8 cellular contexts compared by ENCODE assay signal in the genomic region with DNA sequence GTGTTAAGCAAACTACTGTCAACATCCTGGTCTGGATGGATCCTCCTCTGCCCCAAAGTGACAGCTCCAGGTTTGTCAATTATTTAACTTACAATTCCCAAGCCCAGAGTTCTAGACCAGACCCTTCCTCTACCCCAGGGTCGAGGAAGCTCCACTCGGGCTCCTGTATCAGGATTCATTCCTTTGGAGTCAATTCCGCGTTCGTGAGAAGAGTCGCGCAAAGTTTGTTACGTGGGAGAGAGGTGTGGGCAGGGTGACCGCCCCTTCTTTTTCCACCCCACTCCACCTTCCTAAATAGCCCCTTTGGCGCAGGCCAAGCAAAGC. TPM values are rescaled to one million over a fixed set of nuclear protein-coding genes. Genes with fewer than 3 reads are reported as not detected.
A peak's percentile ranks its signal among the peaks of the same experiment; 100 is the strongest.
DNase-seq lines count a peak whose midpoint lies in the region; ATAC-seq and TF ChIP-seq lines count a peak whose summit lies in the region.

No MANE protein-coding gene starts in this region.

- no peak for TF ChIP-seq POLR2A in breast epithelium (IDR thresholded peaks at IDR 0.05)
- no peak for TF ChIP-seq POLR2A in vagina (IDR thresholded peaks at IDR 0.05)

- no peaks in the 10 kb centered on the region for H3K36me3 ChIP-seq in left ventricle myocardium inferior
- no peaks in the 10 kb centered on the region for H3K36me3 ChIP-seq in breast epithelium
- H3K36me3 ChIP-seq in mesodermal cell (ENCODE audit: control insufficient read depth, insufficient read depth, low read length), result peaks cover 4% of the 10 kb centered on the region
- H3K36me3 ChIP-seq in vagina, result no peaks in the 10 kb centered on the region

- ATAC-seq in Right ventricle myocardium inferior (no peak), GM18868 (IDR thresholded peaks at IDR 0.05; ENCODE audit: unreplicated experiment) (no peak)

- DNase-seq in left ventricle myocardium inferior (no peak), Right ventricle myocardium inferior (ENCODE audit: missing footprints) (no peak), breast epithelium (ENCODE audit: low spot score in 2 of 2) (no peak), vagina (ENCODE audit: extremely low spot score in 2 of 2) (no peak), cerebellar nuclear complex (lab: John Stamatoyannopoulos, UW) (no peak), NCI-H69 (lab: John Stamatoyannopoulos, UW) (no peak)

- H3K27ac ChIP-seq in left ventricle myocardium inferior (replicated peaks) (peak overlapping the region; percentile 82), breast epithelium (peak overlapping the region; percentile 78 to 87), mesodermal cell (ENCODE audit: low read depth, low read length, severe bottlenecking) (no peak overlapping the region), vagina (peak overlapping the region; percentile 64)

- TF ChIP-seq CTCF in left ventricle myocardium inferior (IDR thresholded peaks at IDR 0.05; ENCODE audit: borderline replicate concordance) (no peak), breast epithelium (IDR thresholded peaks at IDR 0.05) (no peak), vagina (IDR thresholded peaks at IDR 0.05) (no peak)

- H3K9me3 ChIP-seq in left ventricle myocardium inferior (replicated peaks), result peaks cover under 1% of the 10 kb centered on the region
- no peaks in the 10 kb centered on the region for H3K9me3 ChIP-seq in breast epithelium
- H3K9me3 ChIP-seq in mesodermal cell (ENCODE audit: control insufficient read depth, low read length), result no peaks in the 10 kb centered on the region
- H3K9me3 ChIP-seq in vagina, result no peaks in the 10 kb centered on the region

- intact Hi-C loops in left ventricle myocardium inferior (cut with micrococcal nuclease) (no loop called here), Right ventricle myocardium inferior (cut with DNase I) (no loop called here), breast epithelium (cut with DNase I; ENCODE audit: low total_unique reads) (no loop called here), vagina (cut with DNase I) (no loop called here)

- H3K27me3 ChIP-seq in left ventricle myocardium inferior (ENCODE audit: low read depth), result no peaks in the 10 kb centered on the region
- no peaks in the 10 kb centered on the region for H3K27me3 ChIP-seq in breast epithelium
- H3K27me3 ChIP-seq in vagina, result no peaks in the 10 kb centered on the region

- WGBS in mesodermal cell (ENCODE audit: insufficient coverage in 2 of 2), 2 experiments, result no CpG with 5 or more reads among the region's 10 CpGs

- H3K4me1 ChIP-seq in left ventricle myocardium inferior (peaks cover 81% of the 10 kb centered on the region), breast epithelium (peaks cover 0 to 20% of the 10 kb centered on the region in 2 donors), mesodermal cell (ENCODE audit: control insufficient read depth, insufficient read depth, low read length, poor library complexity, severe bottlenecking) (peaks cover 6% of the 10 kb centered on the region), vagina (peaks cover 37% of the 10 kb centered on the region)

- H3K4me3 ChIP-seq in left ventricle myocardium inferior, result peak overlapping the region; percentile 98
- H3K4me3 ChIP-seq in breast epithelium, result peak overlapping the region; percentile 91 to 97 (median 97)
- H3K4me3 ChIP-seq in mesodermal cell (ENCODE audit: extremely low read depth, insufficient read depth, low read length, poor library complexity, severe bottlenecking), result peak overlapping the region; percentile 97
- H3K4me3 ChIP-seq in vagina, result peak overlapping the region; percentile 92 to 96

RNA-seq across cellular contexts. Expression of gene SEL1L, which starts 0.5 kb away (rescaled TPM):
- 54.4 TPM for total RNA-seq in left ventricle myocardium inferior
- 54.9 TPM for total RNA-seq in Right ventricle myocardium inferior
- total RNA-seq in breast epithelium, result 10 to 100 TPM; 53.7 to 84.3 (median 65.9) TPM
- polyA plus RNA-seq in mesodermal cell (2013, experiment 1 of 2), result 29.8 TPM
- 26.5 TPM for polyA plus RNA-seq in mesodermal cell (2013, experiment 2 of 2)
- total RNA-seq in vagina, result 28.2 TPM
